In the genomic region with DNA sequence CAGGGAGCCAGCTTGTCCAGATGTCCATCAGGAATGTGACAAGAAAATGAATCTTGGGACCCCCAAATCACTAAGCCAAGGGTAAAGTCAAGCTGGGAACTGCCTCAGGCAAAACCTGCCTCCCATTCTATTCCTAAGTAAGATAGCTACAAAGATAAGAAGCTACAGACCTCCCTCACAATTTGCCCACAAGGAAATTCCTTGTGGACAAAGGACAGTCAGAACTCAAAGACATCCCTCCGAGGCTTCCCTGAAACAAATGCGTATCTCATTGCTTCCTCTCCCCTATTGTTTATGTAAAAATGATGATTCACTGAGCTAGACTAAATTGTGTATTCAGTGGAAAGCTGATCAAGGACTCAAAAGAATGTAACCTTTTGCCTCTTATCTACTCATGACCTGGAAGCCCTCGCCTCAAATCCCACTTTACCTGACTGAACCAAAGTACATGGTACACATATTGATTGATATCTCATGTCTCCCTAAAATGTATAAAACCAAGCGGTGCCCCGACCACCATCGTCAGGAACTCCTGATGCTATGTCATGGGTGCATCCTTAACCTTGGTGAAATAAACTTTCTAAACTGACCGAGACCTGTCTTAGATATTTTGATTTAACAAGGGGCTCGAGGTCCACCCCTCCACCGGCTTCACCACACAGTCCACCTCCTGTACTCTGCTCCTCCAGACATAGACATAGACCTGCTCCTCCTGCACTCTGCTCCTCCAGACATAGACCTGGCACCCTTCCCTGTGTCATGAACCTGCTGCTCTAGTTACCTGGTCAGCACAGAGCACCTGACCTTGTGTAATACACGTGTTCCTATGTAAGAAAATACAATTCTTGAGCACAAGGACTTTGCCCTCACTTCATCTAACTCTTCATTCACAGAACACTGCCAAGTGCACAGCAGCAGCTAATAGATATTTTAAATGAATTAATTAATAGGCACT, we compare ENCODE assay signal across 15 cellular contexts.
DNase-seq lines count a peak whose midpoint lies in the region; ATAC-seq and TF ChIP-seq lines count a peak whose summit lies in the region.
"Had no signal": no experiment of that assay in that cellular context is flagged by ENCODE, and none has a peak within 500 bp of the region (broad histone marks: within the 10 kb centered on the region; RNA-seq: fewer than 3 reads in every experiment).

No MANE protein-coding gene starts in this region.

- POLR2A ChIA-PET in activated CD4-positive, alpha-beta T cell treated with anti-CD3 and anti-CD28 coated beads for 36 hours (lab: Charles Lee), result no interaction called here

- H3K36me3 ChIP-seq in GM23338 (ENCODE audit: insufficient read depth) (no peaks in the 10 kb centered on the region), SJSA1 (no peaks in the 10 kb centered on the region), neural progenitor cell (no peaks in the 10 kb centered on the region)
- H3K36me3 ChIP-seq: cardiac muscle cell had no signal

- H3K4me3 Mint-ChIP-seq in GM23338 (peak overlapping the region; percentile 43; the same call in 1 of the 3 replicates), neural progenitor cell (no peak overlapping the region)
- no peak overlapping the region for H3K4me3 Mint-ChIP-seq in activated CD4-positive, alpha-beta T cell treated with anti-CD3 and anti-CD28 coated beads for 36 hours
- H3K4me3 Mint-ChIP-seq: activated CD4-positive, alpha-beta T cell treated with anti-CD3 and anti-CD28 coated beads, Interleukin-2, amount 10 ng/mL, durations not matched to agents 24 days and 14 days; IgD-negative memory B cell; stimulated activated naive CD8-positive, alpha-beta T cell treated with anti-CD3 and anti-CD28 coated beads, Interleukin-15, amount 100 ng/mL, for 72 hours had no signal

- H3K27ac Mint-ChIP-seq in GM23338 (peak overlapping the region; percentile 94), neural progenitor cell (peak overlapping the region; percentile 0)
- no peak overlapping the region for H3K27ac Mint-ChIP-seq in activated CD4-positive, alpha-beta T cell treated with anti-CD3 and anti-CD28 coated beads for 36 hours
- H3K27ac Mint-ChIP-seq: activated CD4-positive, alpha-beta T cell treated with anti-CD3 and anti-CD28 coated beads, Interleukin-2, amount 10 ng/mL, durations not matched to agents 24 days and 14 days; IgD-negative memory B cell; stimulated activated naive CD8-positive, alpha-beta T cell treated with anti-CD3 and anti-CD28 coated beads, Interleukin-15, amount 100 ng/mL, for 72 hours had no signal

- no peak overlapping the region for H3K9ac ChIP-seq in neural progenitor cell

- H3K9me3 ChIP-seq in SJSA1 (replicated peaks), result no peaks in the 10 kb centered on the region
- no peaks in the 10 kb centered on the region for H3K9me3 ChIP-seq in neural progenitor cell (ENCODE audit: low read depth)

- H2AFZ ChIP-seq in GM23338 (no peak overlapping the region), neural progenitor cell (replicated peaks) (no peak overlapping the region)

- ATAC-seq in GM23338, result peak; percentile 15; the same call in 2 of the 3 replicates
- no peak for ATAC-seq in activated CD4-positive, alpha-beta T cell treated with anti-CD3 and anti-CD28 coated beads for 36 hours
- ATAC-seq in HG02852 (IDR thresholded peaks at IDR 0.05; ENCODE audit: unreplicated experiment), result no peak
- ATAC-seq: stimulated activated naive CD8-positive, alpha-beta T cell treated with anti-CD3 and anti-CD28 coated beads, Interleukin-15, amount 100 ng/mL, for 72 hours had no signal

- H3K27ac ChIP-seq in GM23338 (ENCODE audit: low read depth), result peak overlapping the region; percentile 87
- peak overlapping the region; percentile 98 for H3K27ac ChIP-seq in SJSA1
- no peak overlapping the region for H3K27ac ChIP-seq in neural progenitor cell
- H3K27ac ChIP-seq: cardiac muscle cell had no signal

- CTCF ChIA-PET in activated CD4-positive, alpha-beta T cell treated with anti-CD3 and anti-CD28 coated beads for 36 hours (lab: Charles Lee), result no interaction called here

- TF ChIP-seq CTCF in GM23338 (conservative IDR thresholded peaks at IDR 0.05; ENCODE audit: low read depth in 2 of 2) (no peak), fibroblast of mammary gland (conservative IDR thresholded peaks at IDR 0.05; ENCODE audit: control insufficient read depth, insufficient read depth, low read depth, low read length) (no peak), neural progenitor cell (IDR thresholded peaks at IDR 0.05) (no peak)

- no peaks in the 10 kb centered on the region for H4K20me1 ChIP-seq in GM23338 (replicated peaks; ENCODE audit: insufficient read depth)
- no peaks in the 10 kb centered on the region for H4K20me1 ChIP-seq in neural progenitor cell (ENCODE audit: low read depth)

- H3K27me3 ChIP-seq in GM23338 (ENCODE audit: insufficient read depth) (no peaks in the 10 kb centered on the region), SJSA1 (replicated peaks) (no peaks in the 10 kb centered on the region), neural progenitor cell (no peaks in the 10 kb centered on the region)
- H3K27me3 ChIP-seq: cardiac muscle cell had no signal

- no peaks in the 10 kb centered on the region for H3K79me2 ChIP-seq in GM23338 (replicated peaks; ENCODE audit: insufficient read depth)
- H3K79me2 ChIP-seq in neural progenitor cell (ENCODE audit: low read depth), result no peaks in the 10 kb centered on the region

- DNase-seq in GM23338 (ENCODE audit: low spot score) (peak; percentile 43), SJSA1 (ENCODE audit: low read depth in 1 of 2, low spot score in 2 of 2) (peak; percentile 75 to 91), fibroblast of mammary gland (ENCODE audit: low read depth) (peak; percentile 63), neural progenitor cell (ENCODE audit: low spot score) (no peak), putamen (ENCODE audit: low spot score) (no peak), medulla oblongata (ENCODE audit: extremely low spot score) (no peak)
- DNase-seq in activated CD4-positive, alpha-beta T cell treated with anti-CD3 and anti-CD28 coated beads for 36 hours, result no peak
- DNase-seq: activated effector memory CD4-positive, alpha-beta T cell treated with Interleukin-2 at 50 U/mL for 16 hours; NCI-H146; NCI-H82; stimulated activated naive CD8-positive, alpha-beta T cell treated with anti-CD3 and anti-CD28 coated beads, Interleukin-15, amount 100 ng/mL, for 72 hours had no signal

- peaks cover 5% of the 10 kb centered on the region; the same call in 2 of the 3 replicates for H3K9me3 Mint-ChIP-seq in GM23338
- H3K9me3 Mint-ChIP-seq in neural progenitor cell, result peaks cover 7% of the 10 kb centered on the region
- no peaks in the 10 kb centered on the region for H3K9me3 Mint-ChIP-seq in activated CD4-positive, alpha-beta T cell treated with anti-CD3 and anti-CD28 coated beads for 36 hours (ENCODE audit: low read depth)

- H3F3A ChIP-seq in GM23338 (replicated peaks; ENCODE audit: low read depth) (peaks cover 12% of the 10 kb centered on the region), neural progenitor cell (ENCODE audit: low read depth) (peaks cover 25% of the 10 kb centered on the region)

- H3K27me3 Mint-ChIP-seq in GM23338 (ENCODE audit: insufficient read depth, low read depth, poor library complexity), result peaks cover 13% of the 10 kb centered on the region
- H3K27me3 Mint-ChIP-seq in neural progenitor cell (ENCODE audit: insufficient read depth, low read depth), result peaks cover 3% of the 10 kb centered on the region
- H3K27me3 Mint-ChIP-seq in activated CD4-positive, alpha-beta T cell treated with anti-CD3 and anti-CD28 coated beads for 36 hours, result no peaks in the 10 kb centered on the region
- H3K27me3 Mint-ChIP-seq: activated CD4-positive, alpha-beta T cell treated with anti-CD3 and anti-CD28 coated beads, Interleukin-2, amount 10 ng/mL, durations not matched to agents 24 days and 14 days; IgD-negative memory B cell; stimulated activated naive CD8-positive, alpha-beta T cell treated with anti-CD3 and anti-CD28 coated beads, Interleukin-15, amount 100 ng/mL, for 72 hours had no signal

- H3K9me2 ChIP-seq in GM23338 (ENCODE audit: insufficient read depth), result no peaks in the 10 kb centered on the region

- H3K4me3 ChIP-seq in GM23338, result 0 out of 2 replicates have a peak overlapping the region, but pooled peaks have one; percentile 14
- H3K4me3 ChIP-seq in SJSA1, result no peak overlapping the region
- H3K4me3 ChIP-seq in fibroblast of mammary gland (ENCODE audit: control insufficient read depth, low read depth, low read length), result no peak overlapping the region
- H3K4me3 ChIP-seq in neural progenitor cell, result no peak overlapping the region
- H3K4me3 ChIP-seq: cardiac muscle cell had no signal

- H3K4me1 ChIP-seq in GM23338 (ENCODE audit: insufficient read depth), result peaks cover 42% of the 10 kb centered on the region
- H3K4me1 ChIP-seq in SJSA1 (replicated peaks), result peaks cover 30% of the 10 kb centered on the region
- H3K4me1 ChIP-seq in neural progenitor cell, result peaks cover 20% of the 10 kb centered on the region

- intact Hi-C loops in activated CD4-positive, alpha-beta T cell treated with anti-CD3 and anti-CD28 coated beads for 36 hours (cut with DNase I, micrococcal nuclease), result no loop called here

- peaks cover 51% of the 10 kb centered on the region for H3K4me1 Mint-ChIP-seq in GM23338
- peaks cover 33% of the 10 kb centered on the region for H3K4me1 Mint-ChIP-seq in neural progenitor cell
- no peaks in the 10 kb centered on the region for H3K4me1 Mint-ChIP-seq in activated CD4-positive, alpha-beta T cell treated with anti-CD3 and anti-CD28 coated beads for 36 hours
- H3K4me1 Mint-ChIP-seq: activated CD4-positive, alpha-beta T cell treated with anti-CD3 and anti-CD28 coated beads, Interleukin-2, amount 10 ng/mL, durations not matched to agents 24 days and 14 days; stimulated activated naive CD8-positive, alpha-beta T cell treated with anti-CD3 and anti-CD28 coated beads, Interleukin-15, amount 100 ng/mL, for 72 hours had no signal

- peaks cover 39% of the 10 kb centered on the region for H3K36me3 Mint-ChIP-seq in GM23338 (ENCODE audit: low read depth)
- H3K36me3 Mint-ChIP-seq in neural progenitor cell, result peaks cover 35% of the 10 kb centered on the region
- peaks cover 7% of the 10 kb centered on the region for H3K36me3 Mint-ChIP-seq in activated CD4-positive, alpha-beta T cell treated with anti-CD3 and anti-CD28 coated beads for 36 hours (ENCODE audit: low read depth)

- H3K4me2 ChIP-seq in GM23338 (peak overlapping the region; percentile 60), neural progenitor cell (no peak overlapping the region)

TF ChIP-seq in GM23338, 12 proteins besides CTCF, POLR2A, EP300 and RAD21 (continues in another document):
- TF ChIP-seq JUNB (IDR thresholded peaks at IDR 0.05; ENCODE audit: unreplicated experiment), result no peak
- TF ChIP-seq NANOG (IDR thresholded peaks at IDR 0.05; ENCODE audit: borderline replicate concordance), result no peak
- TF ChIP-seq CREB1 (CRISPR knock-in tag; IDR thresholded peaks at IDR 0.05; ENCODE audit: low read depth), result no peak
- no peak for TF ChIP-seq ZNF114 (CRISPR knock-in tag; IDR thresholded peaks at IDR 0.05)
- TF ChIP-seq POLR2AphosphoS5 (IDR thresholded peaks at IDR 0.05; ENCODE audit: low read depth), result no peak
- no peak for TF ChIP-seq STAT1 (IDR thresholded peaks at IDR 0.05; ENCODE audit: unreplicated experiment)
- TF ChIP-seq ZNF331 (CRISPR knock-in tag; IDR thresholded peaks at IDR 0.05; ENCODE audit: low read depth), result no peak

Comparison
In these comparisons a context has a peak if more than half of its experiments do, and no peak if none do; other contexts are left out.
1. DNase-seq: peak in GM23338 (single experiment), SJSA1 (2 of 2) and fibroblast of mammary gland (single experiment); none in neural progenitor cell (single experiment), activated CD4-positive, alpha-beta T cell treated with anti-CD3 and anti-CD28 coated beads for 36 hours (single experiment), putamen (single experiment) and medulla oblongata (single experiment).